8 cellular contexts compared by ENCODE assay signal in genomic region chr17:43713494-43714162, GRCh38. TPM values are rescaled to one million over a fixed set of nuclear protein-coding genes. Genes with fewer than 3 reads are reported as not detected.
DNase-seq lines count a peak whose midpoint lies in the region; ATAC-seq and TF ChIP-seq lines count a peak whose summit lies in the region.

No MANE protein-coding gene starts in this region.

- peaks cover 0 to 3% (median 0%) of the 10 kb centered on the region in 9 donors for H3K27me3 ChIP-seq in heart left ventricle

- TF ChIP-seq POLR2A in heart left ventricle (IDR thresholded peaks at IDR 0.05): no peak

- peaks cover 0 to 22% (median 12%) of the 10 kb centered on the region in 12 donors for H3K4me1 ChIP-seq in heart left ventricle

- peak in 1 of 12 donors; percentile 16 for TF ChIP-seq CTCF in heart left ventricle (IDR thresholded peaks at IDR 0.05)
- TF ChIP-seq CTCF in progenitor cell of endocrine pancreas (IDR thresholded peaks at IDR 0.05; ENCODE audit: unreplicated experiment): peak; percentile 11

- no peaks in the 10 kb centered on the region for H3K36me3 Mint-ChIP-seq in activated T-helper 1 cell treated with anti-CD3 and anti-CD28 coated beads, Interleukin-12 subunit alpha, Interleukin-12 subunit beta, Interleukin-2, Interleukin-4 antibody, amounts not matched to agents 30 ng/mL and 10 ng/mL and 1 ng/mL, durations not matched to agents 14 hours and 24 hours and 36 hours (ENCODE audit: low read depth)
- no peaks in the 10 kb centered on the region for H3K36me3 Mint-ChIP-seq in progenitor cell of endocrine pancreas (ENCODE audit: insufficient read depth)

- peak overlapping the region; percentile 8 to 65 (median 51) for H3K4me3 ChIP-seq in heart left ventricle

- H3K9me3 ChIP-seq in heart left ventricle: no peaks in the 10 kb centered on the region

- peaks cover 18% of the 10 kb centered on the region for H3K4me1 Mint-ChIP-seq in activated T-helper 1 cell treated with anti-CD3 and anti-CD28 coated beads, Interleukin-12 subunit alpha, Interleukin-12 subunit beta, Interleukin-2, Interleukin-4 antibody, amounts not matched to agents 30 ng/mL and 10 ng/mL and 1 ng/mL, durations not matched to agents 14 hours and 24 hours and 36 hours (ENCODE audit: low read depth)
- H3K4me1 Mint-ChIP-seq in progenitor cell of endocrine pancreas (ENCODE audit: low read depth): peaks cover 13% of the 10 kb centered on the region

- ATAC-seq in heart left ventricle: peak in 3 of 4 donors; percentile 74 to 85 (median 77)
- ATAC-seq in HG03439 (IDR thresholded peaks at IDR 0.05; ENCODE audit: unreplicated experiment): no peak

- intact Hi-C loops in activated T-helper 1 cell treated with anti-CD3 and anti-CD28 coated beads, Interleukin-12 subunit alpha, Interleukin-12 subunit beta, Interleukin-2, Interleukin-4 antibody, amounts not matched to agents 30 ng/mL and 10 ng/mL and 1 ng/mL, durations not matched to agents 14 hours and 24 hours and 36 hours (cut with micrococcal nuclease): loop anchor here (1.0 kb wide), 1 partner anchor 12 kb away; no protein-coding TSS in a partner anchor
- intact Hi-C loops in heart left ventricle (cut with DNase I): loop anchor here in 1 of 10 donors (5.0 kb wide), 1 partner anchor 39 kb away; no protein-coding TSS in a partner anchor

- DNase-seq in CD1c-positive myeloid dendritic cell (ENCODE audit: extremely low spot score): peak; percentile 16
- DNase-seq in HPDE6-E6E7 (ENCODE audit: extremely low spot score): peak; percentile 58
- peak; percentile 9 for DNase-seq in activated T-helper 1 cell treated with anti-CD3 and anti-CD28 coated beads, Interleukin-12 subunit alpha, Interleukin-12 subunit beta, Interleukin-2, Interleukin-4 antibody, amounts not matched to agents 30 ng/mL and 10 ng/mL and 1 ng/mL, durations not matched to agents 14 hours and 24 hours and 36 hours (ENCODE audit: low spot score)
- DNase-seq in heart left ventricle: peak; percentile 44 to 66 (median 49)
- DNase-seq in progenitor cell of endocrine pancreas (ENCODE audit: low spot score, unreplicated experiment): peak; percentile 32
- DNase-seq in SIG-M5 treated with dmso at 0.1 percent for 504 hours (lab: John Stamatoyannopoulos, UW; ENCODE audit: unreplicated experiment): no peak
- no peak for DNase-seq in NCI-H1694 (lab: John Stamatoyannopoulos, UW)

- H3K9me3 Mint-ChIP-seq in activated T-helper 1 cell treated with anti-CD3 and anti-CD28 coated beads, Interleukin-12 subunit alpha, Interleukin-12 subunit beta, Interleukin-2, Interleukin-4 antibody, amounts not matched to agents 30 ng/mL and 10 ng/mL and 1 ng/mL, durations not matched to agents 14 hours and 24 hours and 36 hours: no peaks in the 10 kb centered on the region
- no peaks in the 10 kb centered on the region for H3K9me3 Mint-ChIP-seq in progenitor cell of endocrine pancreas (ENCODE audit: low read depth)

- H3K4me3 Mint-ChIP-seq in activated T-helper 1 cell treated with anti-CD3 and anti-CD28 coated beads, Interleukin-12 subunit alpha, Interleukin-12 subunit beta, Interleukin-2, Interleukin-4 antibody, amounts not matched to agents 30 ng/mL and 10 ng/mL and 1 ng/mL, durations not matched to agents 14 hours and 24 hours and 36 hours: peak overlapping the region; percentile 76
- H3K4me3 Mint-ChIP-seq in progenitor cell of endocrine pancreas (ENCODE audit: low read depth): peak overlapping the region; percentile 61

- H3K27ac Mint-ChIP-seq in activated T-helper 1 cell treated with anti-CD3 and anti-CD28 coated beads, Interleukin-12 subunit alpha, Interleukin-12 subunit beta, Interleukin-2, Interleukin-4 antibody, amounts not matched to agents 30 ng/mL and 10 ng/mL and 1 ng/mL, durations not matched to agents 14 hours and 24 hours and 36 hours: no peak overlapping the region
- no peak overlapping the region for H3K27ac Mint-ChIP-seq in progenitor cell of endocrine pancreas

- WGBS in heart left ventricle, 4 donors: 0 to 1% (median 1%) methylated on average over 50 to 53 of the region's 53 CpGs

- peak overlapping the region in 11 of 12 donors; percentile 23 to 76 (median 58) for H3K27ac ChIP-seq in heart left ventricle

- H3K36me3 ChIP-seq in heart left ventricle: no peaks in the 10 kb centered on the region

- peaks cover 38% of the 10 kb centered on the region for H3K27me3 Mint-ChIP-seq in activated T-helper 1 cell treated with anti-CD3 and anti-CD28 coated beads, Interleukin-12 subunit alpha, Interleukin-12 subunit beta, Interleukin-2, Interleukin-4 antibody, amounts not matched to agents 30 ng/mL and 10 ng/mL and 1 ng/mL, durations not matched to agents 14 hours and 24 hours and 36 hours (ENCODE audit: insufficient read depth)
- peaks cover 36% of the 10 kb centered on the region for H3K27me3 Mint-ChIP-seq in progenitor cell of endocrine pancreas

RNA-seq across cellular contexts. Expression of gene SOST, which starts 45.0 kb away (rescaled TPM):
- total RNA-seq in activated T-helper 1 cell treated with anti-CD3 and anti-CD28 coated beads, Interleukin-12 subunit alpha, Interleukin-12 subunit beta, Interleukin-2, Interleukin-4 antibody, amounts not matched to agents 30 ng/mL and 10 ng/mL and 1 ng/mL, durations not matched to agents 14 hours and 24 hours and 36 hours: not detected in 2 replicates
- total RNA-seq in heart left ventricle (not detected), progenitor cell of endocrine pancreas (0.42 and 0.43 TPM in 2 replicates)
- not detected for polyA plus RNA-seq in heart left ventricle

RNA-seq across cellular contexts. Expression of gene MEOX1, which starts 51.9 kb away (rescaled TPM):
- 0.10 TPM in 1 of 2 replicates, not detected in the other for total RNA-seq in activated T-helper 1 cell treated with anti-CD3 and anti-CD28 coated beads, Interleukin-12 subunit alpha, Interleukin-12 subunit beta, Interleukin-2, Interleukin-4 antibody, amounts not matched to agents 30 ng/mL and 10 ng/mL and 1 ng/mL, durations not matched to agents 14 hours and 24 hours and 36 hours
- total RNA-seq in heart left ventricle: 10 to 100 TPM in 8 of 9 donors, 1 to 10 TPM in 1; 9.7 to 24.0 (median 16.1) TPM
- 10 to 100 TPM; 11.6 to 17.0 TPM for polyA plus RNA-seq in heart left ventricle
- total RNA-seq in progenitor cell of endocrine pancreas: 1.1 and 1.2 TPM in 2 replicates

Comparison
In these comparisons a context has a peak if more than half of its experiments do, and no peak if none do; other contexts are left out.
1. DNase-seq: peak in CD1c-positive myeloid dendritic cell (single experiment), HPDE6-E6E7 (single experiment), activated T-helper 1 cell treated with anti-CD3 and anti-CD28 coated beads, Interleukin-12 subunit alpha, Interleukin-12 subunit beta, Interleukin-2, Interleukin-4 antibody, amounts not matched to agents 30 ng/mL and 10 ng/mL and 1 ng/mL, durations not matched to agents 14 hours and 24 hours and 36 hours (single experiment), heart left ventricle (5 of 5) and progenitor cell of endocrine pancreas (single experiment); none in SIG-M5 treated with dmso at 0.1 percent for 504 hours (single experiment) and NCI-H1694 (single experiment).